ENCODE assay signal across 7 cellular contexts in the genomic region with DNA sequence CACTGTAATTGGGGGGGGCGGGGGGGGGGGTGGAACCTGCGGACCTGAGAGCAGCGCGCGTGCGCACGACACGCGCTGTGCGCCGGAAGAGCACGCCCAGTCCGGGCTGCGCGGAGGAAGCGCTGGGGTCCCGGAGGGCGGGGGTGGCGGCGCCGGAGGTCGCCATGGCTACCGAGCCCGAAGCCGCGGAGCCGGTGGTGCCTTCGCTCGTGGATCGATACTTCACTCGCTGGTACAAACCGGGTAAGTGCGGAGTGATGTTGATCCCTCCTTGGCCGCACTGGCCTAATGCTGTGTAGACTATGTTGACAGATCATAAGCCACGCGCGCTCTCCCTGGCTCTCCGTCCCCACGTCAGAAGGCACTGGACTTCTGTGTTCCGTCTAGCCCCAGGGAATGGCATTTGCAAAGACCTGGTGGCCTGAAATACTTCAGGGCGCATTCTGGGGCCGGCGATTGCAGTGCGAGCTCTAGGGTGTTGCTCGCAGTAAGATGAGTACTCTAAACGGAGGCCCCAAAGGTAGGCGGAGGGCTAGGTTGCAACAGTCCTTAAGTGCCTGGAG. TPM values are rescaled to one million over a fixed set of nuclear protein-coding genes. Genes with fewer than 3 reads are reported as not detected.
A peak's percentile ranks its signal among the peaks of the same experiment; 100 is the strongest.
DNase-seq lines count a peak whose midpoint lies in the region; ATAC-seq and TF ChIP-seq lines count a peak whose summit lies in the region.

Gene ABITRAM (plus strand): TSS at position 78 of the 563 bp plus-strand sequence. CDS start 87 bp downstream, at position 165.

- TF ChIP-seq CTCF in brain (conservative IDR thresholded peaks at IDR 0.05) (no peak), gastrocnemius medialis (IDR thresholded peaks at IDR 0.05 in 4 of 5, conservative IDR thresholded peaks at IDR 0.05 in 1 of 5) (no peak)

- H3K27me3 Mint-ChIP-seq in brain = peaks cover 16% of the 10 kb centered on the region

- H3K27ac Mint-ChIP-seq in brain = peak within 1 kb of the TSS; percentile 91 to 100 (median 99)

- peaks cover 0 to 15% of the 10 kb centered on the region in 2 donors for H3K36me3 ChIP-seq in gastrocnemius medialis

- peaks cover 18% of the 10 kb centered on the region for H3K36me3 Mint-ChIP-seq in brain

- intact Hi-C loops in gastrocnemius medialis (cut with DNase I; ENCODE audit: low total_unique reads) = loop anchor here (2.0 to 5.0 kb wide), 2 partner anchors 78 to 188 kb away; partner anchors contain the start of gene CTNNAL1

- in situ Hi-C loops in gastrocnemius medialis (cut with MboI; ENCODE audit: low sequenced_read_pairs in 4 of 4) = no loop called here

- no peaks in the 10 kb centered on the region for H3K27me3 ChIP-seq in gastrocnemius medialis

- peaks cover 50% of the 10 kb centered on the region for H3K4me1 Mint-ChIP-seq in brain

- H3K9me3 Mint-ChIP-seq in brain = no peaks in the 10 kb centered on the region

- H3K4me3 ChIP-seq in iPS-11a (ENCODE audit: low read depth, low read length) (peak within 1 kb of the TSS; percentile 99), gastrocnemius medialis (peak within 1 kb of the TSS; percentile 86 to 97 (median 91))

- ATAC-seq in GM18505 (IDR thresholded peaks at IDR 0.05; ENCODE audit: unreplicated experiment) = peak; percentile 80
- peak; percentile 73 for ATAC-seq in HG02884 (IDR thresholded peaks at IDR 0.05; ENCODE audit: unreplicated experiment)
- ATAC-seq in gastrocnemius medialis = peak; percentile 92 to 94

- H3K4me3 Mint-ChIP-seq in brain = peak within 1 kb of the TSS; percentile 84 to 99 (median 88)

- peaks cover 16 to 24% of the 10 kb centered on the region in 2 donors for H3K4me1 ChIP-seq in gastrocnemius medialis

- no peaks in the 10 kb centered on the region for H3K9me3 ChIP-seq in gastrocnemius medialis

- DNase-seq in NCI-H1694 (lab: John Stamatoyannopoulos, UW) (peak; percentile 25), T1000 (lab: John Stamatoyannopoulos, UW) (peak; percentile 81), gastrocnemius medialis (peak; percentile 40 to 52)

- peak within 1 kb of the TSS; percentile 84 to 94 (median 88) for H3K27ac ChIP-seq in gastrocnemius medialis

- TF ChIP-seq POLR2A in GM18505 (IDR thresholded peaks at IDR 0.05; ENCODE audit: borderline replicate concordance, extremely low read depth, insufficient read depth, insufficient read length) = no peak
- peak in 1 of 2 donors; percentile 9 for TF ChIP-seq POLR2A in gastrocnemius medialis (IDR thresholded peaks at IDR 0.05)

RNA-seq across cellular contexts. Expression of gene ABITRAM, which starts in this region (rescaled TPM):
- 10.4 TPM for polyA plus RNA-seq in brain (ENCODE audit: insufficient read depth, low read depth, low replicate concordance)
- 10 to 100 TPM in 1 of 4 donors, 1 to 10 TPM in 3; 7.5 to 10.9 (median 8.1) TPM for total RNA-seq in gastrocnemius medialis

Comparison
In these comparisons a context has a peak if more than half of its experiments do, and no peak if none do; other contexts are left out.
1. Peak in every context shown above with its lines: DNase-seq, ATAC-seq, H3K4me3 ChIP-seq and H3K27ac ChIP-seq.
2. DNase-seq: peak in every context shown above with its lines; median percentile 81 in T1000; 46 in gastrocnemius medialis; 25 in NCI-H1694.